1 cellular context compared by ENCODE assay signal in the genomic region with DNA sequence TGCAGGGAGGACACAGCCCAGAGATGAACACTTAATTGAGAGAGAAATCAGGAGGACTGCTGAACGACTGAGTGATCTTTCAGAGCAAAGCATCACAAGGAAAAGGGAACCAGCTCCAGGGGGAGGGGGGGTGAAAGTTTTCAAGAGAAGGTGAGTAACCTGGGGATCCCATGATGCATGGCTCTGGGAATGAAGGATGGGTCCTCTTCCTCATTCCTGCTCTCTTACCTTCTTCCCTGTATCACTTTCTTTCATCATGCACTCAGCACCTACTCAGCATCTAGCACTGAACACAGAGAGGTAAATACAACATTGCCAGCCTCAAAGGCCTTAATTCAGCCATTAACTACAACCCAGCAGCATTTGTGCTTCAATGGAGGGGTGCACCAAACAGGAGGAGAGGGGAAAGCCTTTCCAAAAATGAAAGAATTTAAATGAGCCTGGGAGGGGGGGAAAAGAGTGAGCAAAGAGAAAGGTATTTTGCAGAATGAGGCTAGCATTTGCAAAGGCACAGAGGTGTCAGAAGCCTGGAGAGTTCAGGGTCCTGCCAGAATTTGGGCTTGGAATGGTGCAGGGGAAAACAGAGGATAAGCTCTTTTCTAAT.
TF ChIP-seq lines count a peak whose summit lies in the region.

No MANE protein-coding gene starts in this region.

TF ChIP-seq in HepG2, 621 proteins besides CTCF, POLR2A, EP300 and RAD21:
- TF ChIP-seq TSC22D2 (CRISPR knock-in tag; IDR thresholded peaks at IDR 0.05; ENCODE audit: borderline replicate concordance): 0 out of 2 replicates have a peak, but pooled peaks have one; percentile 31
- TF ChIP-seq, protein P1, sequence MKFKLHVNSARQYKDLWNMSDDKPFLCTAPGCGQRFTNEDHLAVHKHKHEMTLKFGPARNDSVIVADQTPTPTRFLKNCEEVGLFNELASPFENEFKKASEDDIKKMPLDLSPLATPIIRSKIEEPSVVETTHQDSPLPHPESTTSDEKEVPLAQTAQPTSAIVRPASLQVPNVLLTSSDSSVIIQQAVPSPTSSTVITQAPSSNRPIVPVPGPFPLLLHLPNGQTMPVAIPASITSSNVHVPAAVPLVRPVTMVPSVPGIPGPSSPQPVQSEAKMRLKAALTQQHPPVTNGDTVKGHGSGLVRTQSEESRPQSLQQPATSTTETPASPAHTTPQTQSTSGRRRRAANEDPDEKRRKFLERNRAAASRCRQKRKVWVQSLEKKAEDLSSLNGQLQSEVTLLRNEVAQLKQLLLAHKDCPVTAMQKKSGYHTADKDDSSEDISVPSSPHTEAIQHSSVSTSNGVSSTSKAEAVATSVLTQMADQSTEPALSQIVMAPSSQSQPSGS (CRISPR knock-in tag; IDR thresholded peaks at IDR 0.05): no peak
